In the genomic region with DNA sequence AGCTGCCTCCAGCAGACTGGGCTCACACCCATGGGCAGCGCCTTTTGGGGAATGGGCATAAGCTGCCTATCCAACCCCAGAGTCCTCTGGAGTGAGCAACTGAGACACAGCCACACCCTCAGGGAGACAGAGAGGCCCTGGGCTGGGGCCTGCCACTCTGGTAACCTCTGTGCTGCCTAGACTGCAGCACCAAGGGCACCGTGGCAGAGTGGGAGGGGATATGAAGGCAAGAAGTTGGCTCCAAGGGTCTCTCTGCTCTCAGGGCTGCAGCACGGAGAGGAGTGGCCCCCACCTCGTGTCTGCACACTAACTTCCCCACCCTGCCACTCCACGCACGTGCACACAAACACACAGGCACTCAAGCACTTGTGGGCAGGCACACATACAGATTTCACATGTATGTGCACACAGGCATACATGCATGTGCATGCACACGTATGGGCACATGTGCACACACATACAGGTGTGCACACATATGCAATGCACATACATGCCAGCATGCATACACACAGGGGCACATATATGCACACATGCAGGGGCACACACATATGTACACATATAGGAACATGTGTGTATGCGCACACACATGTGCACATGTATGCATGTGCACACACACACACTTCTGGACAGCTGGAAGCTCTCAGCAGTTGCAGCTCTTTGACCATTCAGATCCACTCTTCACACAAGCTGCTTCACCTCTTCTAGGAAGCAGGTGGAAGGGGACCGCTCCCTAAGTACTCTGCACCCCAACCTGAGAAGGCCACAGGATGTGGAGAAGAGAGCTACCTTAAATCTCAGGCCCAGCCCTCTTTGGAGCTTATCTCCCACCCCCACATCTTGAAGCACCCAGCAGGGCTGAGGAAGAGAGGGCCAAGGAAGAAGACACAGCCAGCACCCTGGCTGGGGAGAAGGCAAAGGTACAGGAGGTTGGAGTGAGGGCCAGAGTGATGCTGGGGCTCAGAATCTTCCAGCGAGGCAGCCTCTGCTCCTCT, we compare ENCODE assay signal across 12 cellular contexts. TPM values are rescaled to one million over a fixed set of nuclear protein-coding genes. Genes with fewer than 3 reads are reported as not detected.
DNase-seq lines count a peak whose midpoint lies in the region; ATAC-seq, FAIRE-seq and TF ChIP-seq lines count a peak whose summit lies in the region.
"Had no signal": no experiment of that assay in that cellular context is flagged by ENCODE, and none has a peak within 500 bp of the region (broad histone marks: within the 10 kb centered on the region; RNA-seq: fewer than 3 reads in every experiment).

No MANE protein-coding gene starts in this region.

- no peak for DNase-seq in stimulated activated naive CD8-positive, alpha-beta T cell treated with anti-CD3 and anti-CD28 coated beads, Interleukin-15, amount 100 ng/mL, for 72 hours
- no peak for DNase-seq in H1 (ENCODE audit: low read depth in 1 of 2, low spot score in 2 of 2)
- DNase-seq in aorta, result no peak
- no peak for DNase-seq in activated CD8-positive, alpha-beta memory T cell treated with anti-CD3 and anti-CD28 coated beads for 24 hours
- DNase-seq: body of pancreas, immature natural killer cell had no signal

- H2BK12ac ChIP-seq in H1 (ENCODE audit: low read depth, low read length), result peak overlapping the region; percentile 43; the same call in 1 of the 2 replicates

- CTCF ChIA-PET in H1 (lab: Charles Lee; ENCODE audit: partially characterized antibody), result interaction anchor here (1.1 to 1.7 kb wide), 4 partner anchors 14 to 82 kb away, joined by 3 to 7 read pairs (median 4); no protein-coding TSS in a partner anchor

- ATAC-seq in stimulated activated naive CD8-positive, alpha-beta T cell treated with anti-CD3 and anti-CD28 coated beads, Interleukin-15, amount 100 ng/mL, for 72 hours, result no peak
- ATAC-seq in aorta (ENCODE audit: low FRiP score), result no peak
- ATAC-seq in GM18861 (IDR thresholded peaks at IDR 0.05; ENCODE audit: unreplicated experiment), result no peak
- ATAC-seq in HG03378 (IDR thresholded peaks at IDR 0.05; ENCODE audit: unreplicated experiment), result no peak
- ATAC-seq: body of pancreas had no signal

- H4K91ac ChIP-seq in H1 (replicated peaks; ENCODE audit: insufficient read length, low read length), result peak overlapping the region; percentile 29

- H3K9ac ChIP-seq in H1 (replicated peaks in 1 of 4; ENCODE audit: extremely low read depth in 1 of 4, low read depth in 3 of 4, low read length in 3 of 4), result no peak overlapping the region

- H3K36me3 Mint-ChIP-seq in stimulated activated naive CD8-positive, alpha-beta T cell treated with anti-CD3 and anti-CD28 coated beads, Interleukin-15, Interleukin-2, amounts not matched to agents 100 ng/mL and 50 ng/mL, for 24 hours (ENCODE audit: low read depth), result peaks cover 7% of the 10 kb centered on the region
- H3K36me3 Mint-ChIP-seq in nephron (ENCODE audit: low read depth), result no peaks in the 10 kb centered on the region
- H3K36me3 Mint-ChIP-seq: immature natural killer cell had no signal

- H2BK20ac ChIP-seq in H1 (ENCODE audit: low read length), result no peak overlapping the region

- no peaks in the 10 kb centered on the region for H3K9me3 ChIP-seq in H1 (ENCODE audit: insufficient read depth in 2 of 2, low read depth in 1 of 2, low read length in 1 of 2)
- no peaks in the 10 kb centered on the region for H3K9me3 ChIP-seq in aorta (ENCODE audit: control insufficient read depth, low read length)
- H3K9me3 ChIP-seq: body of pancreas had no signal

- H3K27me3 ChIP-seq in H1 (replicated peaks in 1 of 4; ENCODE audit: control insufficient read depth in 3 of 4, extremely low read depth in 1 of 4, insufficient read depth in 3 of 4, low read length in 3 of 4) (peaks cover 0 to 15% (median 11%) of the 10 kb centered on the region in 4 experiments; a peak in 5 of 7 replicates), aorta (ENCODE audit: control insufficient read depth in 1 of 2, insufficient read depth in 2 of 2, low read length in 1 of 2) (no peaks in the 10 kb centered on the region)

- H3K27ac Mint-ChIP-seq in stimulated activated naive CD8-positive, alpha-beta T cell treated with anti-CD3 and anti-CD28 coated beads, Interleukin-15, Interleukin-2, amounts not matched to agents 100 ng/mL and 50 ng/mL, for 24 hours, result no peak overlapping the region
- H3K27ac Mint-ChIP-seq in stimulated activated naive CD8-positive, alpha-beta T cell treated with anti-CD3 and anti-CD28 coated beads, Interleukin-15, amount 100 ng/mL, for 72 hours, result no peak overlapping the region
- H3K27ac Mint-ChIP-seq in nephron, result peak overlapping the region; percentile 82 to 91 (median 90)
- H3K27ac Mint-ChIP-seq: immature natural killer cell had no signal

- POLR2A ChIA-PET in H1 (lab: Charles Lee; ENCODE audit: partially characterized antibody), result interaction anchor here (1.9 kb wide), 1 partner anchor 9 kb away, joined by 5 read pairs; no protein-coding TSS in a partner anchor

- H3K18ac ChIP-seq in H1 (ENCODE audit: extremely low read depth, low read length), result peak overlapping the region; percentile 40; the same call in 1 of the 2 replicates

- H3K23me2 ChIP-seq in H1 (ENCODE audit: low read depth, low read length), result peaks cover 13% of the 10 kb centered on the region

- peak overlapping the region; percentile 50 to 78; a peak in 3 of 4 replicates for H3K4me2 ChIP-seq in H1 (ENCODE audit: insufficient read depth in 1 of 2, low read depth in 2 of 2, low read length in 2 of 2)

- H3K14ac ChIP-seq in H1 (ENCODE audit: insufficient read length), result no peak overlapping the region

- H3K9me3 Mint-ChIP-seq in stimulated activated naive CD8-positive, alpha-beta T cell treated with anti-CD3 and anti-CD28 coated beads, Interleukin-15, Interleukin-2, amounts not matched to agents 100 ng/mL and 50 ng/mL, for 24 hours, result no peaks in the 10 kb centered on the region
- no peaks in the 10 kb centered on the region for H3K9me3 Mint-ChIP-seq in stimulated activated naive CD8-positive, alpha-beta T cell treated with anti-CD3 and anti-CD28 coated beads, Interleukin-15, amount 100 ng/mL, for 72 hours
- no peaks in the 10 kb centered on the region for H3K9me3 Mint-ChIP-seq in nephron
- H3K9me3 Mint-ChIP-seq: immature natural killer cell had no signal

- no peak overlapping the region for H2BK15ac ChIP-seq in H1 (ENCODE audit: low read length)

- no peak overlapping the region for H2AFZ ChIP-seq in H1 (ENCODE audit: low read length)

- H3K27ac ChIP-seq in H1 (ENCODE audit: low read depth, low read length) (no peak overlapping the region), aorta (ENCODE audit: low read depth in 1 of 2, low read length in 2 of 2) (peak overlapping the region; percentile 15 to 85)
- H3K27ac ChIP-seq: body of pancreas, epithelial cell of prostate had no signal

- H3K79me2 ChIP-seq in H1 (ENCODE audit: control insufficient read depth in 1 of 2, insufficient read depth in 2 of 2, low read length in 2 of 2), result peaks cover 3 to 62% of the 10 kb centered on the region in 2 experiments; a peak in 3 of 4 replicates

- TF ChIP-seq EP300 in H1 (IDR thresholded peaks at IDR 0.05; ENCODE audit: borderline replicate concordance in 1 of 2, low read depth in 2 of 2, low read length in 2 of 2), result no peak

- H3K4me1 ChIP-seq in H1 (replicated peaks in 1 of 4; ENCODE audit: control insufficient read depth in 3 of 4, insufficient read depth in 4 of 4, low read length in 3 of 4), result peaks cover 21 to 74% (median 54%) of the 10 kb centered on the region in 4 experiments
- H3K4me1 ChIP-seq in aorta (ENCODE audit: control insufficient read depth in 1 of 2, insufficient read depth in 2 of 2, low read length in 2 of 2), result peaks cover 3 to 4% of the 10 kb centered on the region in 2 donors

- WGBS in H1 (ENCODE audit: extremely low coverage in 1 of 2, insufficient coverage in 1 of 2, insufficient read length in 1 of 2, insufficient replicate concordance in 2 of 2, low coverage in 1 of 2, low lambda C conversion rate in 2 of 2, missing lambda C conversion rate in 1 of 2), 2 experiments, result 83% methylated on average over 10 of the region's 10 CpGs; no CpG with 5 or more reads in 1 of the 2 experiments
- 40 to 47% methylated on average over 10 of the region's 10 CpGs for WGBS in aorta, 2 donors

- H2BK120ac ChIP-seq in H1 (replicated peaks; ENCODE audit: low read depth, low read length), result peak overlapping the region; percentile 24

- H3K36me3 ChIP-seq in H1 (ENCODE audit: control insufficient read depth in 2 of 4, insufficient read depth in 4 of 4, low read length in 3 of 4), result no peaks in the 10 kb centered on the region
- H3K36me3 ChIP-seq in aorta (ENCODE audit: control insufficient read depth in 1 of 2, insufficient read depth in 2 of 2, low read length in 1 of 2), result no peaks in the 10 kb centered on the region

- no peak overlapping the region for H3K23ac ChIP-seq in H1 (ENCODE audit: insufficient read length)

- H2BK5ac ChIP-seq in H1 (ENCODE audit: low read depth, low read length), result peak overlapping the region; percentile 52; the same call in 1 of the 2 replicates

- TF ChIP-seq RAD21 in H1 (IDR thresholded peaks at IDR 0.05 in 1 of 2, conservative IDR thresholded peaks at IDR 0.05 in 1 of 2; ENCODE audit: low read depth in 2 of 2, low read length in 2 of 2), result no peak

- H3K4ac ChIP-seq in H1 (replicated peaks; ENCODE audit: insufficient read length, low read depth, low read length), result no peak overlapping the region

- peaks cover 14% of the 10 kb centered on the region for H3K27me3 Mint-ChIP-seq in stimulated activated naive CD8-positive, alpha-beta T cell treated with anti-CD3 and anti-CD28 coated beads, Interleukin-15, Interleukin-2, amounts not matched to agents 100 ng/mL and 50 ng/mL, for 24 hours
- no peaks in the 10 kb centered on the region for H3K27me3 Mint-ChIP-seq in stimulated activated naive CD8-positive, alpha-beta T cell treated with anti-CD3 and anti-CD28 coated beads, Interleukin-15, amount 100 ng/mL, for 72 hours
- peaks cover 74% of the 10 kb centered on the region for H3K27me3 Mint-ChIP-seq in nephron (ENCODE audit: low read depth)

- H3K56ac ChIP-seq in H1 (replicated peaks; ENCODE audit: insufficient read length, low read depth, low read length), result no peak overlapping the region

- H3K4me1 Mint-ChIP-seq in stimulated activated naive CD8-positive, alpha-beta T cell treated with anti-CD3 and anti-CD28 coated beads, Interleukin-15, Interleukin-2, amounts not matched to agents 100 ng/mL and 50 ng/mL, for 24 hours (ENCODE audit: low read depth), result peaks cover 67% of the 10 kb centered on the region
- peaks cover 75% of the 10 kb centered on the region for H3K4me1 Mint-ChIP-seq in stimulated activated naive CD8-positive, alpha-beta T cell treated with anti-CD3 and anti-CD28 coated beads, Interleukin-15, amount 100 ng/mL, for 72 hours
- peaks cover 80% of the 10 kb centered on the region for H3K4me1 Mint-ChIP-seq in nephron

- H4K8ac ChIP-seq in H1 (ENCODE audit: extremely low read depth, insufficient read depth, low read length), result no peak overlapping the region; the same call in 1 of the 2 replicates

- FAIRE-seq in H1 (lab: Jason Lieb, UNC), result no peak
- FAIRE-seq: GM18507 had no signal

- intact Hi-C loops in aorta (cut with DNase I), result loop anchor here (5.0 to 10.0 kb wide), 3 partner anchors 85 to 192 kb away; no protein-coding TSS in a partner anchor

- no peak overlapping the region for H2AK5ac ChIP-seq in H1 (ENCODE audit: low read depth, low read length)

- peak overlapping the region; percentile 87 for H3K4me3 Mint-ChIP-seq in stimulated activated naive CD8-positive, alpha-beta T cell treated with anti-CD3 and anti-CD28 coated beads, Interleukin-15, Interleukin-2, amounts not matched to agents 100 ng/mL and 50 ng/mL, for 24 hours
- H3K4me3 Mint-ChIP-seq in stimulated activated naive CD8-positive, alpha-beta T cell treated with anti-CD3 and anti-CD28 coated beads, Interleukin-15, amount 100 ng/mL, for 72 hours, result peak overlapping the region in 1 of 2 donors; percentile 98
- peak overlapping the region; percentile 73 to 90 (median 80) for H3K4me3 Mint-ChIP-seq in nephron
- H3K4me3 Mint-ChIP-seq: immature natural killer cell had no signal

- no peak for TF ChIP-seq POLR2A in H1 (IDR thresholded peaks at IDR 0.05; ENCODE audit: control extremely low read depth in 1 of 2, low read depth in 2 of 2, low read length in 2 of 2)

- H3K79me1 ChIP-seq in H1 (ENCODE audit: low read depth, low read length), result peaks cover 27% of the 10 kb centered on the region

- no peak overlapping the region for H4K5ac ChIP-seq in H1 (ENCODE audit: insufficient read length, low read depth, low read length)

- H4K20me1 ChIP-seq in H1 (replicated peaks in 1 of 2; ENCODE audit: control insufficient read depth in 1 of 2, insufficient read depth in 2 of 2, low read length in 2 of 2), result peaks cover 30 to 47% of the 10 kb centered on the region in 2 experiments

- H3K4me3 ChIP-seq in H1 (ENCODE audit: extremely low read depth in 1 of 4, insufficient read depth in 2 of 4, low read depth in 3 of 4, low read length in 4 of 4) (no peak overlapping the region), aorta (ENCODE audit: low read length in 2 of 2) (no peak overlapping the region)
- H3K4me3 ChIP-seq: body of pancreas had no signal

- TF ChIP-seq CTCF in H1 (IDR thresholded peaks at IDR 0.05; ENCODE audit: control extremely low read depth in 1 of 3, insufficient read depth in 1 of 3, low read depth in 1 of 3, low read length in 3 of 3) (no peak), nephron (IDR thresholded peaks at IDR 0.05; ENCODE audit: unreplicated experiment in 3 of 3) (no peak)

RNA-seq across cellular contexts. Expression of a gene that starts 4.3 kb away (rescaled TPM):
- total RNA-seq in H1 (2021; fragmentation: NEBNext Ultra II Directional; extraction: Animal tissue kit (Norgen Biotek cat#: 25700)), result 42.3 and 49.2 TPM in 2 replicates
- polyA plus RNA-seq in H1 (2011; rRNA removed) (16.5 and 23.6 TPM in 2 replicates), aorta (10 to 100 TPM in 1 of 2 donors, 1 to 10 TPM in 1; 6.5 to 29.7 TPM)
- polyA plus RNA-seq in H1 (2011; cell fraction: cytosol; rRNA removed), result 15.7 TPM
- polyA plus RNA-seq in H1 (2011; cell fraction: nucleus; rRNA removed), result 61.7 TPM
- polyA plus RNA-seq in H1 (2012, experiment 1 of 2), result 13.6 to 23.1 TPM (median 21.3 TPM) in 4 replicates
- polyA plus RNA-seq in H1 (2012, experiment 2 of 2), result 8.1 TPM
- 15.1 TPM for polyA plus RNA-seq in H1 (2013, experiment 1 of 2)
- 14.1 TPM for polyA plus RNA-seq in H1 (2013, experiment 2 of 2)
- 73.6 and 79.6 TPM in 2 replicates for polyA minus RNA-seq in H1 (2011; rRNA and poly(A)+ RNA removed)
- 29.4 TPM for polyA minus RNA-seq in H1 (2011; cell fraction: cytosol; rRNA and poly(A)+ RNA removed)
- 44.5 TPM for polyA minus RNA-seq in H1 (2011; cell fraction: nucleus; rRNA and poly(A)+ RNA removed)
- total RNA-seq in aorta, result 10 to 100 TPM; 59.7 to 93.9 TPM

Comparison
In these comparisons a context has a peak if more than half of its experiments do, and no peak if none do; other contexts are left out.
1. H3K27ac Mint-ChIP-seq: peak in nephron (3 of 3); none in stimulated activated naive CD8-positive, alpha-beta T cell treated with anti-CD3 and anti-CD28 coated beads, Interleukin-15, Interleukin-2, amounts not matched to agents 100 ng/mL and 50 ng/mL, for 24 hours (single experiment) and stimulated activated naive CD8-positive, alpha-beta T cell treated with anti-CD3 and anti-CD28 coated beads, Interleukin-15, amount 100 ng/mL, for 72 hours (0 of 2).